ENCODE assay signal across 19 cellular contexts in genomic region chrX:79094075-79094832, GRCh38. TPM values are rescaled to one million over a fixed set of nuclear protein-coding genes. Genes with fewer than 3 reads are reported as not detected.
DNase-seq lines count a peak whose midpoint lies in the region; ATAC-seq and TF ChIP-seq lines count a peak whose summit lies in the region.
"Had no signal": no experiment of that assay in that cellular context is flagged by ENCODE, and none has a peak within 500 bp of the region (broad histone marks: within the 10 kb centered on the region; RNA-seq: fewer than 3 reads in every experiment).

No MANE protein-coding gene starts in this region.

- H3K27ac Mint-ChIP-seq in activated T-cell treated with anti-CD3 and anti-CD28 coated beads, Interleukin-2, amount 50 U/mL, for 24 hours, result peak overlapping the region; percentile 91
- peak overlapping the region; percentile 96 for H3K27ac Mint-ChIP-seq in CD4-positive, alpha-beta T cell
- H3K27ac Mint-ChIP-seq in T-helper 17 cell (peak overlapping the region; percentile 97), memory B cell (peak overlapping the region; percentile 69), endothelial cell (ENCODE audit: unreplicated experiment) (no peak overlapping the region)

- no peaks in the 10 kb centered on the region for H3K27me3 ChIP-seq in CD4-positive, alpha-beta T cell (ENCODE audit: control insufficient read depth, insufficient read depth, low read length)

- TF ChIP-seq CTCF in CD4-positive, alpha-beta T cell (IDR thresholded peaks at IDR 0.05), result no peak
- TF ChIP-seq CTCF in endothelial cell (IDR thresholded peaks at IDR 0.05; ENCODE audit: unreplicated experiment), result no peak

- no peak overlapping the region for H3K27ac ChIP-seq in CD4-positive, alpha-beta T cell (ENCODE audit: low read depth, low read length)

- H3K9me3 ChIP-seq in CD4-positive, alpha-beta T cell (ENCODE audit: control insufficient read depth, low read length), result no peaks in the 10 kb centered on the region
- no peaks in the 10 kb centered on the region for H3K9me3 ChIP-seq in T-helper 17 cell (ENCODE audit: control insufficient read depth, low read length, poor library complexity, severe bottlenecking)

- no peak for DNase-seq in activated T-cell treated with anti-CD3 and anti-CD28 coated beads, Interleukin-2, amount 50 U/mL, for 24 hours
- DNase-seq in activated T-cell treated with anti-CD3 and anti-CD28 coated beads, Interleukin-2, amount 50 U/mL, for 4 hours, result no peak
- no peak for DNase-seq in CD4-positive, alpha-beta T cell
- DNase-seq in T-helper 17 cell (no peak), memory B cell (ENCODE audit: low spot score in 2 of 2) (no peak), endothelial cell (ENCODE audit: low spot score) (no peak), erythroblast (lab: John Stamatoyannopoulos, UW) (no peak)
- DNase-seq: DMS79 treated with DMSO at 0.1 percent for 48 hours, GOT3, KBM-7, NCI-H1105 treated with DMSO at 0.1 percent for 48 hours, NCI-H1694 treated with DMSO at 0.1 percent for 48 hours, NCI-H2107, NCI-H510A treated with DMSO at 0.1 percent for 48 hours, NCI-H774, Right ventricle myocardium superior had no signal

- POLR2A ChIA-PET in CD4-positive, alpha-beta T cell (lab: Charles Lee), result interaction anchor here (0.6 to 2.5 kb wide), 2 partner anchors 14 to 68 kb away, joined by 3 to 22 read pairs; no protein-coding TSS in a partner anchor

- H3K36me3 Mint-ChIP-seq in activated T-cell treated with anti-CD3 and anti-CD28 coated beads, Interleukin-2, amount 50 U/mL, for 24 hours (ENCODE audit: low read depth), result no peaks in the 10 kb centered on the region
- H3K36me3 Mint-ChIP-seq in activated T-cell treated with anti-CD3 and anti-CD28 coated beads, Interleukin-2, amount 50 U/mL, for 4 hours (ENCODE audit: insufficient read depth), result peaks cover 2% of the 10 kb centered on the region
- H3K36me3 Mint-ChIP-seq in CD4-positive, alpha-beta T cell (ENCODE audit: low read depth), result no peaks in the 10 kb centered on the region
- H3K36me3 Mint-ChIP-seq in T-helper 17 cell (ENCODE audit: low read depth) (no peaks in the 10 kb centered on the region), memory B cell (no peaks in the 10 kb centered on the region), endothelial cell (ENCODE audit: low read depth, unreplicated experiment) (no peaks in the 10 kb centered on the region)

- CTCF ChIA-PET in CD4-positive, alpha-beta T cell (lab: Charles Lee), result no interaction called here

- H3K4me1 Mint-ChIP-seq in activated T-cell treated with anti-CD3 and anti-CD28 coated beads, Interleukin-2, amount 50 U/mL, for 24 hours (ENCODE audit: low read depth), result peaks cover 79% of the 10 kb centered on the region
- peaks cover 76% of the 10 kb centered on the region for H3K4me1 Mint-ChIP-seq in activated T-cell treated with anti-CD3 and anti-CD28 coated beads, Interleukin-2, amount 50 U/mL, for 4 hours (ENCODE audit: low read depth)
- peaks cover 84% of the 10 kb centered on the region for H3K4me1 Mint-ChIP-seq in CD4-positive, alpha-beta T cell (ENCODE audit: low read depth)
- H3K4me1 Mint-ChIP-seq in T-helper 17 cell (peaks cover 28% of the 10 kb centered on the region), memory B cell (peaks cover 22% of the 10 kb centered on the region), endothelial cell (ENCODE audit: unreplicated experiment) (no peaks in the 10 kb centered on the region)

- intact Hi-C loops in CD4-positive, alpha-beta T cell (cut with DNase I, micrococcal nuclease), result loop anchor here in 1 of 2 experiments (5.0 kb wide), 1 partner anchor 53 kb away; no protein-coding TSS in a partner anchor

- no peak for TF ChIP-seq POLR2A in erythroblast (IDR thresholded peaks at IDR 0.05; ENCODE audit: low read length)

- no peak overlapping the region for H3K4me3 Mint-ChIP-seq in activated T-cell treated with anti-CD3 and anti-CD28 coated beads, Interleukin-2, amount 50 U/mL, for 24 hours
- no peak overlapping the region for H3K4me3 Mint-ChIP-seq in activated T-cell treated with anti-CD3 and anti-CD28 coated beads, Interleukin-2, amount 50 U/mL, for 4 hours
- no peak overlapping the region for H3K4me3 Mint-ChIP-seq in CD4-positive, alpha-beta T cell
- H3K4me3 Mint-ChIP-seq in T-helper 17 cell (no peak overlapping the region), memory B cell (no peak overlapping the region), endothelial cell (ENCODE audit: unreplicated experiment) (no peak overlapping the region)

- no peak for ATAC-seq in activated T-cell treated with anti-CD3 and anti-CD28 coated beads, Interleukin-2, amount 50 U/mL, for 4 hours
- ATAC-seq in CD4-positive, alpha-beta T cell (ENCODE audit: poor library complexity), result no peak
- ATAC-seq in T-helper 17 cell, result no peak
- ATAC-seq in memory B cell (ENCODE audit: low read depth), result no peak
- ATAC-seq in HG03196 (IDR thresholded peaks at IDR 0.05; ENCODE audit: unreplicated experiment), result no peak
- ATAC-seq: HCT116, HepG2 had no signal

- peaks cover 5% of the 10 kb centered on the region for H3K27me3 Mint-ChIP-seq in activated T-cell treated with anti-CD3 and anti-CD28 coated beads, Interleukin-2, amount 50 U/mL, for 24 hours
- H3K27me3 Mint-ChIP-seq in activated T-cell treated with anti-CD3 and anti-CD28 coated beads, Interleukin-2, amount 50 U/mL, for 4 hours (ENCODE audit: low read depth), result no peaks in the 10 kb centered on the region
- no peaks in the 10 kb centered on the region for H3K27me3 Mint-ChIP-seq in CD4-positive, alpha-beta T cell
- H3K27me3 Mint-ChIP-seq in T-helper 17 cell, result no peaks in the 10 kb centered on the region
- H3K27me3 Mint-ChIP-seq in memory B cell, result no peaks in the 10 kb centered on the region
- peaks cover 1% of the 10 kb centered on the region for H3K27me3 Mint-ChIP-seq in endothelial cell (ENCODE audit: unreplicated experiment)

- H3K9me3 Mint-ChIP-seq in activated T-cell treated with anti-CD3 and anti-CD28 coated beads, Interleukin-2, amount 50 U/mL, for 24 hours, result peaks cover 4% of the 10 kb centered on the region
- peaks cover 3% of the 10 kb centered on the region for H3K9me3 Mint-ChIP-seq in activated T-cell treated with anti-CD3 and anti-CD28 coated beads, Interleukin-2, amount 50 U/mL, for 4 hours
- H3K9me3 Mint-ChIP-seq in CD4-positive, alpha-beta T cell, result no peaks in the 10 kb centered on the region
- H3K9me3 Mint-ChIP-seq in memory B cell, result peaks cover 6% of the 10 kb centered on the region
- H3K9me3 Mint-ChIP-seq in endothelial cell (ENCODE audit: unreplicated experiment), result no peaks in the 10 kb centered on the region

RNA-seq across cellular contexts. Expression of gene GPR174, which starts 50.2 kb away (rescaled TPM):
- total RNA-seq in activated T-cell treated with anti-CD3 and anti-CD28 coated beads, Interleukin-2, amount 50 U/mL, for 4 hours, result 10 to 100 TPM; 13.2 to 24.8 (median 20.1) TPM
- 10 to 100 TPM; 33.8 to 34.9 TPM for total RNA-seq in CD4-positive, alpha-beta T cell
- total RNA-seq in T-helper 17 cell, result 10 to 100 TPM; 34.5 to 41.2 TPM
- total RNA-seq in endothelial cell (ENCODE audit: unreplicated experiment), result not detected
- total RNA-seq: HepG2 had no signal

Comparison
In these comparisons a context has a peak if more than half of its experiments do, and no peak if none do; other contexts are left out.
1. RNA of gene GPR174, which starts 50.2 kb away (total RNA-seq): 34.5 to 41.2 TPM in T-helper 17 cell, 33.8 to 34.9 TPM in CD4-positive, alpha-beta T cell and 13.2 to 24.8 TPM in activated T-cell treated with anti-CD3 and anti-CD28 coated beads, Interleukin-2, amount 50 U/mL, for 4 hours; not detected in endothelial cell (single experiment); every median in the first group is over 10 times any median in the second.